Comparison of ENCODE assay signal across 22 cellular contexts in genomic region chr18:57755473-57756067, GRCh38. TPM values are rescaled to one million over a fixed set of nuclear protein-coding genes. Genes with fewer than 3 reads are reported as not detected.
"Had no signal": no experiment of that assay in that cellular context is flagged by ENCODE, and none has a peak within 500 bp of the region (broad histone marks: within the 10 kb centered on the region; RNA-seq: fewer than 3 reads in every experiment).

No MANE protein-coding gene starts in this region.

- H3K27ac Mint-ChIP-seq: activated CD4-positive, alpha-beta T cell treated with anti-CD3 and anti-CD28 coated beads, Interleukin-2, amount 10 ng/mL, durations not matched to agents 7 days and 5 days; activated naive CD4-positive, alpha-beta T cell treated with anti-CD3 and anti-CD28 coated beads, Interleukin-2, amount 10 ng/mL, durations not matched to agents 7 days and 5 days; activated naive CD8-positive, alpha-beta T cell treated with anti-CD3 and anti-CD28 coated beads, Interleukin-2, amount 50 U/mL, for 24 hours; natural killer cell had no signal

- H3K36me3 Mint-ChIP-seq: activated naive CD4-positive, alpha-beta T cell treated with anti-CD3 and anti-CD28 coated beads, Interleukin-2, amount 10 ng/mL, durations not matched to agents 7 days and 5 days; natural killer cell had no signal

- H3K27ac ChIP-seq: dorsolateral prefrontal cortex, epithelial cell of prostate, foreskin keratinocyte, tibial nerve, uterus had no signal

- H3K36me3 ChIP-seq: tibial nerve, uterus had no signal

- DNase-seq: activated CD4-positive, alpha-beta T cell treated with anti-CD3 and anti-CD28 coated beads, Interleukin-2, amount 10 ng/mL, durations not matched to agents 7 days and 5 days; activated CD8-positive, alpha-beta memory T cell treated with anti-CD3 and anti-CD28 coated beads, Interleukin-2, amount 50 U/mL, for 48 hours; activated effector memory CD4-positive, alpha-beta T cell treated with Interleukin-2 at 50 U/mL for 16 hours; activated naive CD4-positive, alpha-beta T cell treated with anti-CD3 and anti-CD28 coated beads, Interleukin-2, amount 10 ng/mL, durations not matched to agents 7 days and 5 days; activated naive CD8-positive, alpha-beta T cell treated with anti-CD3 and anti-CD28 coated beads, Interleukin-2, amount 50 U/mL, for 24 hours; activated T-cell treated with anti-CD3 and anti-CD28 coated beads, Interleukin-2, amount 50 U/mL, for 48 hours; anterior cingulate cortex; caudate nucleus; dorsolateral prefrontal cortex; foreskin keratinocyte; hypothalamus; islet precursor cell; left colon; natural killer cell; posterior cingulate gyrus; stimulated activated naive CD8-positive, alpha-beta T cell treated with anti-CD3 and anti-CD28 coated beads, Interleukin-15, Interleukin-2, amounts not matched to agents 100 U/mL and 50 U/mL, for 24 hours; uterus had no signal

- H3K9me3 ChIP-seq: uterus had no signal

- H3K4me3 ChIP-seq: dorsolateral prefrontal cortex, lung, tibial nerve, uterus had no signal

- H3K4me1 ChIP-seq: foreskin keratinocyte, tibial nerve, uterus had no signal

- H3K27me3 Mint-ChIP-seq: activated naive CD4-positive, alpha-beta T cell treated with anti-CD3 and anti-CD28 coated beads, Interleukin-2, amount 10 ng/mL, durations not matched to agents 7 days and 5 days; activated naive CD8-positive, alpha-beta T cell treated with anti-CD3 and anti-CD28 coated beads, Interleukin-2, amount 50 U/mL, for 24 hours; brain had no signal

- H3K27me3 ChIP-seq: dorsolateral prefrontal cortex, foreskin keratinocyte, tibial nerve, uterus had no signal

- H3K4me3 Mint-ChIP-seq: activated CD4-positive, alpha-beta T cell treated with anti-CD3 and anti-CD28 coated beads, Interleukin-2, amount 10 ng/mL, durations not matched to agents 7 days and 5 days; activated naive CD4-positive, alpha-beta T cell treated with anti-CD3 and anti-CD28 coated beads, Interleukin-2, amount 10 ng/mL, durations not matched to agents 7 days and 5 days; activated naive CD8-positive, alpha-beta T cell treated with anti-CD3 and anti-CD28 coated beads, Interleukin-2, amount 50 U/mL, for 24 hours; brain; natural killer cell had no signal

- H3K9me3 Mint-ChIP-seq: activated naive CD4-positive, alpha-beta T cell treated with anti-CD3 and anti-CD28 coated beads, Interleukin-2, amount 10 ng/mL, durations not matched to agents 7 days and 5 days; natural killer cell had no signal

- ATAC-seq: activated CD4-positive, CD25-positive, alpha-beta regulatory T cell treated with anti-CD3 and anti-CD28 coated beads, Interleukin-2, amount 50 U/mL, for 24 hours; activated naive CD8-positive, alpha-beta T cell treated with anti-CD3 and anti-CD28 coated beads, Interleukin-2, amount 50 U/mL, for 24 hours; foreskin keratinocyte; left colon; natural killer cell; stimulated activated naive CD8-positive, alpha-beta T cell treated with anti-CD3 and anti-CD28 coated beads, Interleukin-15, Interleukin-2, amounts not matched to agents 100 U/mL and 50 U/mL, for 24 hours had no signal

RNA-seq across cellular contexts. Expression of gene ATP8B1, which starts 47.5 kb away (rescaled TPM):
- total RNA-seq: activated CD4-positive, alpha-beta T cell treated with anti-CD3 and anti-CD28 coated beads, Interleukin-2, amount 10 ng/mL, durations not matched to agents 7 days and 5 days; natural killer cell had no signal
